ENCODE assay signal across 1 cellular context in the genomic region with DNA sequence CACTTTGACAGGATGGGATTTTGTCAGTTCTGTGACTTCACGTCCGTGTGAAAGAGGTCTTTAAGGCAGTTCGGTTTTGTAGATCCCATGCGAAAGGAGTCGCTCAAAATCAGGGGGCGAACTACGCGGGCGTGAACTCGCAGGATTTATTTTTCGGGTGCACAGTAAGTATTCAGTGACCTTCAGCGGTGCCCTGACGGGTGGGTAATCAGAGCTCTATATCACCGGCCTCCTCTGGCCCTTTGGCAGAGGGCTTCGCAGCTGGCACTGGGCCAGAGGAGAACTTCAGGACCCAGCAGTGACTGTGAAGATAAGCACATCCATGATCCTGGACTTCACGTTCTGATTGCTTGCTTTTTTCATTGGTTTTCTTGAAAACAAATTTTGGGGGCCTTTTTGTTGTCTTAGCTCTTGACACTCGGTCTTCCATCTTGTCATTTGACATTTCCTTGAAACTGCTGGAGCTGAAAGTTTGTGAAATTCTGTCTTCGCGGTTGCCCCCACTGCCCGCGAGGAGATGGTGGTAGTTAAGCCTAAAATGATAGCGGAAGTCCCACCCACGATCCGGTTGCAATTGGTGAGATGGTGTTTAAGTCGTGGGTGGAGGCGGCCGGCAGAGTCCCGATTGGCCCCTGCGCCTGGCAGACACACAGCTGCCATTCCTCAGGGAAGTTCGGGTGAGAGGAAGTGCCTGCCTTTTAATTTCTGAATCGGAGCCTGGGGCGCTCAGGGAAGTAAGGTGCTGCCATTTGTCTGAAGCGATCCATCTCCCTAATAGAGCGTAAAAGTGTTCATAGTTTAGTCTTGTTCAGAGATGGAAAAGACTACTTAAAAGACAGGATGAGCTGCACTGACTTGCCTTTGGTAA.
A peak's percentile ranks its signal among the peaks of the same experiment; 100 is the strongest.
TF ChIP-seq lines count a peak whose summit lies in the region.

A gene (minus strand): TSS at position 535 of the 868 bp plus-strand sequence. CDS start 872 bp downstream, outside the sequence.

TF ChIP-seq in GM12878, 131 proteins besides CTCF, POLR2A, EP300 and RAD21 (continued from another document and continues in another):
- TF ChIP-seq, protein P1, sequence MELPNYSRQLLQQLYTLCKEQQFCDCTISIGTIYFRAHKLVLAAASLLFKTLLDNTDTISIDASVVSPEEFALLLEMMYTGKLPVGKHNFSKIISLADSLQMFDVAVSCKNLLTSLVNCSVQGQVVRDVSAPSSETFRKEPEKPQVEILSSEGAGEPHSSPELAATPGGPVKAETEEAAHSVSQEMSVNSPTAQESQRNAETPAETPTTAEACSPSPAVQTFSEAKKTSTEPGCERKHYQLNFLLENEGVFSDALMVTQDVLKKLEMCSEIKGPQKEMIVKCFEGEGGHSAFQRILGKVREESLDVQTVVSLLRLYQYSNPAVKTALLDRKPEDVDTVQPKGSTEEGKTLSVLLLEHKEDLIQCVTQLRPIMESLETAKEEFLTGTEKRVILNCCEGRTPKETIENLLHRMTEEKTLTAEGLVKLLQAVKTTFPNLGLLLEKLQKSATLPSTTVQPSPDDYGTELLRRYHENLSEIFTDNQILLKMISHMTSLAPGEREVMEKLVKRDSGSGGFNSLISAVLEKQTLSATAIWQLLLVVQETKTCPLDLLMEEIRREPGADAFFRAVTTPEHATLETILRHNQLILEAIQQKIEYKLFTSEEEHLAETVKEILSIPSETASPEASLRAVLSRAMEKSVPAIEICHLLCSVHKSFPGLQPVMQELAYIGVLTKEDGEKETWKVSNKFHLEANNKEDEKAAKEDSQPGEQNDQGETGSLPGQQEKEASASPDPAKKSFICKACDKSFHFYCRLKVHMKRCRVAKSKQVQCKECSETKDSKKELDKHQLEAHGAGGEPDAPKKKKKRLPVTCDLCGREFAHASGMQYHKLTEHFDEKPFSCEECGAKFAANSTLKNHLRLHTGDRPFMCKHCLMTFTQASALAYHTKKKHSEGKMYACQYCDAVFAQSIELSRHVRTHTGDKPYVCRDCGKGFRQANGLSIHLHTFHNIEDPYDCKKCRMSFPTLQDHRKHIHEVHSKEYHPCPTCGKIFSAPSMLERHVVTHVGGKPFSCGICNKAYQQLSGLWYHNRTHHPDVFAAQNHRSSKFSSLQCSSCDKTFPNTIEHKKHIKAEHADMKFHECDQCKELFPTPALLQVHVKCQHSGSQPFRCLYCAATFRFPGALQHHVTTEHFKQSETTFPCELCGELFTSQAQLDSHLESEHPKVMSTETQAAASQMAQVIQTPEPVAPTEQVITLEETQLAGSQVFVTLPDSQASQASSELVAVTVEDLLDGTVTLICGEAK (IDR thresholded peaks at IDR 0.05; ENCODE audit: borderline replicate concordance): peak; percentile 91
- TF ChIP-seq, protein P2, sequence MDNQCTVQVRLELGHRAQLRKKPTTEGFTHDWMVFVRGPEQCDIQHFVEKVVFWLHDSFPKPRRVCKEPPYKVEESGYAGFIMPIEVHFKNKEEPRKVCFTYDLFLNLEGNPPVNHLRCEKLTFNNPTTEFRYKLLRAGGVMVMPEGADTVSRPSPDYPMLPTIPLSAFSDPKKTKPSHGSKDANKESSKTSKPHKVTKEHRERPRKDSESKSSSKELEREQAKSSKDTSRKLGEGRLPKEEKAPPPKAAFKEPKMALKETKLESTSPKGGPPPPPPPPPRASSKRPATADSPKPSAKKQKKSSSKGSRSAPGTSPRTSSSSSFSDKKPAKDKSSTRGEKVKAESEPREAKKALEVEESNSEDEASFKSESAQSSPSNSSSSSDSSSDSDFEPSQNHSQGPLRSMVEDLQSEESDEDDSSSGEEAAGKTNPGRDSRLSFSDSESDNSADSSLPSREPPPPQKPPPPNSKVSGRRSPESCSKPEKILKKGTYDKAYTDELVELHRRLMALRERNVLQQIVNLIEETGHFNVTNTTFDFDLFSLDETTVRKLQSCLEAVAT (IDR thresholded peaks at IDR 0.05): 0 out of 2 replicates have a peak, but pooled peaks have one; percentile 64
- TF ChIP-seq CHD2 (IDR thresholded peaks at IDR 0.05; ENCODE audit: borderline replicate concordance, low read depth, low read length): peak; percentile 93
- TF ChIP-seq TCF12 (IDR thresholded peaks at IDR 0.05; ENCODE audit: low read depth, low read length): 0 out of 2 replicates have a peak, but pooled peaks have one; percentile 14
- TF ChIP-seq RUNX3 (IDR thresholded peaks at IDR 0.05; ENCODE audit: low read length): peak; percentile 76
- TF ChIP-seq NFIC (IDR thresholded peaks at IDR 0.05; ENCODE audit: low read depth, low read length): no peak
- TF ChIP-seq, protein P3, sequence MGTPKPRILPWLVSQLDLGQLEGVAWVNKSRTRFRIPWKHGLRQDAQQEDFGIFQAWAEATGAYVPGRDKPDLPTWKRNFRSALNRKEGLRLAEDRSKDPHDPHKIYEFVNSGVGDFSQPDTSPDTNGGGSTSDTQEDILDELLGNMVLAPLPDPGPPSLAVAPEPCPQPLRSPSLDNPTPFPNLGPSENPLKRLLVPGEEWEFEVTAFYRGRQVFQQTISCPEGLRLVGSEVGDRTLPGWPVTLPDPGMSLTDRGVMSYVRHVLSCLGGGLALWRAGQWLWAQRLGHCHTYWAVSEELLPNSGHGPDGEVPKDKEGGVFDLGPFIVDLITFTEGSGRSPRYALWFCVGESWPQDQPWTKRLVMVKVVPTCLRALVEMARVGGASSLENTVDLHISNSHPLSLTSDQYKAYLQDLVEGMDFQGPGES (IDR thresholded peaks at IDR 0.05): peak; percentile 70; the same call in 1 of the 2 replicates
- TF ChIP-seq KDM1A (IDR thresholded peaks at IDR 0.05; ENCODE audit: borderline replicate concordance): no peak
- TF ChIP-seq, protein P4, sequence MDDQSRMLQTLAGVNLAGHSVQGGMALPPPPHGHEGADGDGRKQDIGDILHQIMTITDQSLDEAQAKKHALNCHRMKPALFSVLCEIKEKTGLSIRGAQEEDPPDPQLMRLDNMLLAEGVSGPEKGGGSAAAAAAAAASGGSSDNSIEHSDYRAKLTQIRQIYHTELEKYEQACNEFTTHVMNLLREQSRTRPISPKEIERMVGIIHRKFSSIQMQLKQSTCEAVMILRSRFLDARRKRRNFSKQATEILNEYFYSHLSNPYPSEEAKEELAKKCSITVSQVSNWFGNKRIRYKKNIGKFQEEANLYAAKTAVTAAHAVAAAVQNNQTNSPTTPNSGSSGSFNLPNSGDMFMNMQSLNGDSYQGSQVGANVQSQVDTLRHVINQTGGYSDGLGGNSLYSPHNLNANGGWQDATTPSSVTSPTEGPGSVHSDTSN (IDR thresholded peaks at IDR 0.05; ENCODE audit: insufficient replicate concordance, low read depth, low read length): peak; percentile 94
- TF ChIP-seq FOS (IDR thresholded peaks at IDR 0.05; ENCODE audit: borderline replicate concordance, extremely low read depth, insufficient read length): peak; percentile 35
- peak; percentile 8; the same call in 1 of the 2 replicates for TF ChIP-seq NFYA (IDR thresholded peaks at IDR 0.05; ENCODE audit: borderline replicate concordance, low read depth, low read length)
- 0 out of 2 replicates have a peak, but pooled peaks have one; percentile 35 for TF ChIP-seq HCFC1 (IDR thresholded peaks at IDR 0.05; ENCODE audit: low read length)
- TF ChIP-seq, protein P5, sequence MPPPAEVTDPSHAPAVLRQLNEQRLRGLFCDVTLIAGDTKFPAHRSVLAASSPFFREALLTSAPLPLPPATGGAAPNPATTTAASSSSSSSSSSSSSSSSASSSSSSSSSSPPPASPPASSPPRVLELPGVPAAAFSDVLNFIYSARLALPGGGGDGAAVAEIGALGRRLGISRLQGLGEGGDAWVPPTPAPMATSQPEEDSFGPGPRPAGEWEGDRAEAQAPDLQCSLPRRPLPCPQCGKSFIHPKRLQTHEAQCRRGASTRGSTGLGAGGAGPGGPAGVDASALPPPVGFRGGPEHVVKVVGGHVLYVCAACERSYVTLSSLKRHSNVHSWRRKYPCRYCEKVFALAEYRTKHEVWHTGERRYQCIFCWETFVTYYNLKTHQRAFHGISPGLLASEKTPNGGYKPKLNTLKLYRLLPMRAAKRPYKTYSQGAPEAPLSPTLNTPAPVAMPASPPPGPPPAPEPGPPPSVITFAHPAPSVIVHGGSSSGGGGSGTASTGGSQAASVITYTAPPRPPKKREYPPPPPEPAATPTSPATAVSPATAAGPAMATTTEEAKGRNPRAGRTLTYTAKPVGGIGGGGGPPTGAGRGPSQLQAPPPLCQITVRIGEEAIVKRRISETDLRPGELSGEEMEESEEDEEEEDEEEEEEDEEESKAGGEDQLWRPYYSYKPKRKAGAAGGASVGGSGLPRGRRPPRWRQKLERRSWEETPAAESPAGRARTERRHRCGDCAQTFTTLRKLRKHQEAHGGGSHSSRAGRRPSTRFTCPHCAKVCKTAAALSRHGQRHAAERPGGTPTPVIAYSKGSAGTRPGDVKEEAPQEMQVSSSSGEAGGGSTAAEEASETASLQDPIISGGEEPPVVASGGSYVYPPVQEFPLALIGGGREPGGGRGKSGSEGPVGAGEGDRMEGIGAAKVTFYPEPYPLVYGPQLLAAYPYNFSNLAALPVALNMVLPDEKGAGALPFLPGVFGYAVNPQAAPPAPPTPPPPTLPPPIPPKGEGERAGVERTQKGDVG (CRISPR knock-in tag; IDR thresholded peaks at IDR 0.05): no peak
- peak; percentile 92 for TF ChIP-seq SP1 (IDR thresholded peaks at IDR 0.05; ENCODE audit: low read depth, low read length)
- no peak for TF ChIP-seq RCOR1 (conservative IDR thresholded peaks at IDR 0.05; ENCODE audit: low read depth, low read length)
- peak; percentile 43; the same call in 1 of the 2 replicates for TF ChIP-seq CREM (IDR thresholded peaks at IDR 0.05; ENCODE audit: low read depth)
- TF ChIP-seq JUNB (IDR thresholded peaks at IDR 0.05): no peak
- TF ChIP-seq EZH2 (IDR thresholded peaks at IDR 0.05; ENCODE audit: borderline replicate concordance, control insufficient read depth, low read depth, low read length): no peak
- TF ChIP-seq, protein P6, sequence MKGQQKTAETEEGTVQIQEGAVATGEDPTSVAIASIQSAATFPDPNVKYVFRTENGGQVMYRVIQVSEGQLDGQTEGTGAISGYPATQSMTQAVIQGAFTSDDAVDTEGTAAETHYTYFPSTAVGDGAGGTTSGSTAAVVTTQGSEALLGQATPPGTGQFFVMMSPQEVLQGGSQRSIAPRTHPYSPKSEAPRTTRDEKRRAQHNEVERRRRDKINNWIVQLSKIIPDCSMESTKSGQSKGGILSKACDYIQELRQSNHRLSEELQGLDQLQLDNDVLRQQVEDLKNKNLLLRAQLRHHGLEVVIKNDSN (IDR thresholded peaks at IDR 0.05; ENCODE audit: borderline replicate concordance, extremely low read length, insufficient read depth, low read depth, low read length): no peak
- TF ChIP-seq, protein P7, sequence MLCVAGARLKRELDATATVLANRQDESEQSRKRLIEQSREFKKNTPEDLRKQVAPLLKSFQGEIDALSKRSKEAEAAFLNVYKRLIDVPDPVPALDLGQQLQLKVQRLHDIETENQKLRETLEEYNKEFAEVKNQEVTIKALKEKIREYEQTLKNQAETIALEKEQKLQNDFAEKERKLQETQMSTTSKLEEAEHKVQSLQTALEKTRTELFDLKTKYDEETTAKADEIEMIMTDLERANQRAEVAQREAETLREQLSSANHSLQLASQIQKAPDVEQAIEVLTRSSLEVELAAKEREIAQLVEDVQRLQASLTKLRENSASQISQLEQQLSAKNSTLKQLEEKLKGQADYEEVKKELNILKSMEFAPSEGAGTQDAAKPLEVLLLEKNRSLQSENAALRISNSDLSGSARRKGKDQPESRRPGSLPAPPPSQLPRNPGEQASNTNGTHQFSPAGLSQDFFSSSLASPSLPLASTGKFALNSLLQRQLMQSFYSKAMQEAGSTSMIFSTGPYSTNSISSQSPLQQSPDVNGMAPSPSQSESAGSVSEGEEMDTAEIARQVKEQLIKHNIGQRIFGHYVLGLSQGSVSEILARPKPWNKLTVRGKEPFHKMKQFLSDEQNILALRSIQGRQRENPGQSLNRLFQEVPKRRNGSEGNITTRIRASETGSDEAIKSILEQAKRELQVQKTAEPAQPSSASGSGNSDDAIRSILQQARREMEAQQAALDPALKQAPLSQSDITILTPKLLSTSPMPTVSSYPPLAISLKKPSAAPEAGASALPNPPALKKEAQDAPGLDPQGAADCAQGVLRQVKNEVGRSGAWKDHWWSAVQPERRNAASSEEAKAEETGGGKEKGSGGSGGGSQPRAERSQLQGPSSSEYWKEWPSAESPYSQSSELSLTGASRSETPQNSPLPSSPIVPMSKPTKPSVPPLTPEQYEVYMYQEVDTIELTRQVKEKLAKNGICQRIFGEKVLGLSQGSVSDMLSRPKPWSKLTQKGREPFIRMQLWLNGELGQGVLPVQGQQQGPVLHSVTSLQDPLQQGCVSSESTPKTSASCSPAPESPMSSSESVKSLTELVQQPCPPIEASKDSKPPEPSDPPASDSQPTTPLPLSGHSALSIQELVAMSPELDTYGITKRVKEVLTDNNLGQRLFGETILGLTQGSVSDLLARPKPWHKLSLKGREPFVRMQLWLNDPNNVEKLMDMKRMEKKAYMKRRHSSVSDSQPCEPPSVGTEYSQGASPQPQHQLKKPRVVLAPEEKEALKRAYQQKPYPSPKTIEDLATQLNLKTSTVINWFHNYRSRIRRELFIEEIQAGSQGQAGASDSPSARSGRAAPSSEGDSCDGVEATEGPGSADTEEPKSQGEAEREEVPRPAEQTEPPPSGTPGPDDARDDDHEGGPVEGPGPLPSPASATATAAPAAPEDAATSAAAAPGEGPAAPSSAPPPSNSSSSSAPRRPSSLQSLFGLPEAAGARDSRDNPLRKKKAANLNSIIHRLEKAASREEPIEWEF (IDR thresholded peaks at IDR 0.05; ENCODE audit: insufficient replicate concordance, low read depth, low read length): peak; percentile 56
- TF ChIP-seq SREBF1 (IDR thresholded peaks at IDR 0.05; ENCODE audit: low read length): no peak
- TF ChIP-seq, protein P8, sequence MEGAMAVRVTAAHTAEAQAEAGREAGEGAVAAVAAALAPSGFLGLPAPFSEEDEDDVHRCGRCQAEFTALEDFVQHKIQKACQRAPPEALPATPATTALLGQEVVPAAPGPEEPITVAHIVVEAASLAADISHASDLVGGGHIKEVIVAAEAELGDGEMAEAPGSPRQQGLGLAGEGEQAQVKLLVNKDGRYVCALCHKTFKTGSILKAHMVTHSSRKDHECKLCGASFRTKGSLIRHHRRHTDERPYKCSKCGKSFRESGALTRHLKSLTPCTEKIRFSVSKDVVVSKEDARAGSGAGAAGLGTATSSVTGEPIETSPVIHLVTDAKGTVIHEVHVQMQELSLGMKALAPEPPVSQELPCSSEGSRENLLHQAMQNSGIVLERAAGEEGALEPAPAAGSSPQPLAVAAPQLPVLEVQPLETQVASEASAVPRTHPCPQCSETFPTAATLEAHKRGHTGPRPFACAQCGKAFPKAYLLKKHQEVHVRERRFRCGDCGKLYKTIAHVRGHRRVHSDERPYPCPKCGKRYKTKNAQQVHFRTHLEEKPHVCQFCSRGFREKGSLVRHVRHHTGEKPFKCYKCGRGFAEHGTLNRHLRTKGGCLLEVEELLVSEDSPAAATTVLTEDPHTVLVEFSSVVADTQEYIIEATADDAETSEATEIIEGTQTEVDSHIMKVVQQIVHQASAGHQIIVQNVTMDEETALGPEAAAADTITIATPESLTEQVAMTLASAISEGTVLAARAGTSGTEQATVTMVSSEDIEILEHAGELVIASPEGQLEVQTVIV (IDR thresholded peaks at IDR 0.05; ENCODE audit: borderline replicate concordance, partially characterized antibody): peak; percentile 31
- peak; percentile 89 for TF ChIP-seq SMAD1 (IDR thresholded peaks at IDR 0.05; ENCODE audit: low read depth, partially characterized antibody)
- TF ChIP-seq CBX3 (IDR thresholded peaks at IDR 0.05; ENCODE audit: borderline replicate concordance, low read depth): no peak
- no peak for TF ChIP-seq MTA2 (IDR thresholded peaks at IDR 0.05; ENCODE audit: low read depth)
- TF ChIP-seq SIX5 (IDR thresholded peaks at IDR 0.05; ENCODE audit: low read depth, low read length, severe bottlenecking): no peak
- no peak for TF ChIP-seq ESRRA (IDR thresholded peaks at IDR 0.05; ENCODE audit: low read length)
